Comparison of ENCODE assay signal across 13 cellular contexts in genomic region chr4:159009521-159009920, GRCh38.
A peak's percentile ranks its signal among the peaks of the same experiment; 100 is the strongest.
DNase-seq lines count a peak whose midpoint lies in the region; ATAC-seq, FAIRE-seq and TF ChIP-seq lines count a peak whose summit lies in the region.
"Had no signal": no experiment of that assay in that cellular context is flagged by ENCODE, and none has a peak within 500 bp of the region (broad histone marks: within the 10 kb centered on the region; RNA-seq: fewer than 3 reads in every experiment).

No MANE protein-coding gene starts in this region.

- DNase-seq in NCI-H2196 treated with DMSO at 0.1 percent for 48 hours (lab: John Stamatoyannopoulos, UW; ENCODE audit: unreplicated experiment) = peak; percentile 11
- DNase-seq in NCI-H2196 (lab: John Stamatoyannopoulos, UW; ENCODE audit: unreplicated experiment) = no peak
- DNase-seq in bronchial epithelial cell (ENCODE audit: low read depth) = peak; percentile 30
- no peak for DNase-seq in lower lobe of right lung
- no peak for DNase-seq in aorta
- DNase-seq in NOMO-1 (lab: John Stamatoyannopoulos, UW; ENCODE audit: unreplicated experiment in 2 of 2) = no peak
- DNase-seq: DND-41, H9, Karpas-422, MM.1S, SK-N-SH had no signal

- FAIRE-seq in bronchial epithelial cell (lab: Jason Lieb, UNC) = no peak

- no peak overlapping the region for H3K27ac ChIP-seq in HEK293 (ENCODE audit: extremely low read depth, low read depth, low read length)
- no peak overlapping the region for H3K27ac ChIP-seq in lower lobe of right lung
- H3K27ac ChIP-seq in aorta (ENCODE audit: low read depth in 1 of 2, low read length in 2 of 2) = no peak overlapping the region

- no peak overlapping the region for H3K4me3 ChIP-seq in HEK293 (ENCODE audit: low read depth, low read length)
- H3K4me3 ChIP-seq in bronchial epithelial cell (ENCODE audit: low read depth, low read length) = no peak overlapping the region
- H3K4me3 ChIP-seq in lower lobe of right lung = no peak overlapping the region
- no peak overlapping the region for H3K4me3 ChIP-seq in aorta (ENCODE audit: low read length in 2 of 2)

- POLR2A ChIA-PET in HEK293 (lab: Yijun Ruan, JAX) = no interaction called here

- CTCF ChIA-PET in HEK293 (lab: Yijun Ruan, JAX) = interaction anchor here (0.7 kb wide), 1 partner anchor 279 kb away, joined by 3 read pairs; no protein-coding TSS in a partner anchor

- intact Hi-C loops in lower lobe of right lung (cut with DNase I) = no loop called here
- intact Hi-C loops in aorta (cut with DNase I) = no loop called here

- H3K4me1 ChIP-seq in HEK293 (ENCODE audit: control insufficient read depth, insufficient read depth, low read length) (no peaks in the 10 kb centered on the region), lower lobe of right lung (peaks cover 22% of the 10 kb centered on the region), aorta (ENCODE audit: control insufficient read depth in 1 of 2, insufficient read depth in 2 of 2, low read length in 2 of 2) (no peaks in the 10 kb centered on the region)

- ATAC-seq in lower lobe of right lung (peak; percentile 70 to 84), aorta (ENCODE audit: low FRiP score) (no peak), HG03159 (IDR thresholded peaks at IDR 0.05; ENCODE audit: unreplicated experiment) (no peak)

- WGBS in aorta, 2 donors = 94 to 95% methylated on average over 4 of the region's 4 CpGs

- H3K36me3 ChIP-seq in HEK293 (ENCODE audit: control insufficient read depth in 2 of 2, insufficient read depth in 1 of 2, low read length in 2 of 2) = no peaks in the 10 kb centered on the region
- H3K36me3 ChIP-seq in bronchial epithelial cell (ENCODE audit: control insufficient read depth, insufficient read depth, low read length) = no peaks in the 10 kb centered on the region
- H3K36me3 ChIP-seq in lower lobe of right lung = no peaks in the 10 kb centered on the region
- H3K36me3 ChIP-seq in aorta (ENCODE audit: control insufficient read depth in 1 of 2, insufficient read depth in 2 of 2, low read length in 1 of 2) = no peaks in the 10 kb centered on the region

- TF ChIP-seq CTCF in HEK293 (tag by site-specific recombination; IDR thresholded peaks at IDR 0.05) = no peak
- no peak for TF ChIP-seq CTCF in bronchial epithelial cell (IDR thresholded peaks at IDR 0.05; ENCODE audit: insufficient read depth, low read length, severe bottlenecking)
- TF ChIP-seq CTCF in lower lobe of right lung (IDR thresholded peaks at IDR 0.05) = no peak

- no peaks in the 10 kb centered on the region for H3K27me3 ChIP-seq in bronchial epithelial cell (ENCODE audit: control insufficient read depth, insufficient read depth, low read length)
- no peaks in the 10 kb centered on the region for H3K27me3 ChIP-seq in lower lobe of right lung (ENCODE audit: low read depth)
- H3K27me3 ChIP-seq in aorta (ENCODE audit: control insufficient read depth in 1 of 2, insufficient read depth in 2 of 2, low read length in 1 of 2) = no peaks in the 10 kb centered on the region

- no peaks in the 10 kb centered on the region for H3K9me3 ChIP-seq in HEK293 (ENCODE audit: control insufficient read depth, insufficient read depth, low read depth, low read length)
- H3K9me3 ChIP-seq in lower lobe of right lung = no peaks in the 10 kb centered on the region
- H3K9me3 ChIP-seq in aorta (ENCODE audit: control insufficient read depth, low read length) = no peaks in the 10 kb centered on the region
- H3K9me3 ChIP-seq: SK-N-SH had no signal

TF ChIP-seq in HEK293, 187 proteins besides CTCF, POLR2A, EP300 and RAD21:
- TF ChIP-seq ZNF558 (tag by site-specific recombination; IDR thresholded peaks at IDR 0.05) (no peak), IKZF3 (tag by site-specific recombination; IDR thresholded peaks at IDR 0.05) (no peak), ZNF792 (tag by site-specific recombination; IDR thresholded peaks at IDR 0.05) (no peak), GLIS2 (tag by site-specific recombination; IDR thresholded peaks at IDR 0.05) (0 out of 2 replicates have a peak, but pooled peaks have one; percentile 24), ZNF10 (tag by site-specific recombination; IDR thresholded peaks at IDR 0.05) (no peak), ZNF560 (tag by site-specific recombination; IDR thresholded peaks at IDR 0.05; ENCODE audit: borderline replicate concordance) (no peak), ZSCAN30 (tag by site-specific recombination; IDR thresholded peaks at IDR 0.05) (no peak), ZBTB48 (tag by site-specific recombination; IDR thresholded peaks at IDR 0.05) (peak; percentile 68; the same call in 1 of the 2 replicates), SP7 (tag by site-specific recombination; IDR thresholded peaks at IDR 0.05) (peak; percentile 48; the same call in 1 of the 2 replicates), ZNF449 (tag by site-specific recombination; IDR thresholded peaks at IDR 0.05) (no peak)
TF ChIP-seq in HEK293: peak in this region for 3.

Comparison
In these comparisons a context has a peak if more than half of its experiments do, and no peak if none do; other contexts are left out.
1. DNase-seq: peak in NCI-H2196 treated with DMSO at 0.1 percent for 48 hours (single experiment) and bronchial epithelial cell (single experiment); none in NCI-H2196 (single experiment), lower lobe of right lung (single experiment), aorta (0 of 2) and NOMO-1 (0 of 2).
2. ATAC-seq: peak in lower lobe of right lung (2 of 2); none in aorta (single experiment) and HG03159 (single experiment).